In genomic region chr1:61953076-61953789, GRCh38 we compare ENCODE assay signal across 18 cellular contexts.
DNase-seq lines count a peak whose midpoint lies in the region; ATAC-seq and TF ChIP-seq lines count a peak whose summit lies in the region.
"Had no signal": no experiment of that assay in that cellular context is flagged by ENCODE, and none has a peak within 500 bp of the region (broad histone marks: within the 10 kb centered on the region; RNA-seq: fewer than 3 reads in every experiment).

No MANE protein-coding gene starts in this region.

- POLR2A ChIA-PET in WTC11 (lab: Charles Lee) = interaction anchor here (0.5 kb wide), 1 partner anchor 1892 kb away, joined by 3 read pairs; no protein-coding TSS in a partner anchor
- POLR2A ChIA-PET in naive thymus-derived CD4-positive, alpha-beta T cell (lab: Charles Lee) = no interaction called here

- H3K4me3 Mint-ChIP-seq in WTC11 = no peak overlapping the region
- no peak overlapping the region for H3K4me3 Mint-ChIP-seq in naive thymus-derived CD4-positive, alpha-beta T cell
- H3K4me3 Mint-ChIP-seq: CD14-positive monocyte had no signal

- H3K27ac ChIP-seq in left ventricle myocardium inferior (replicated peaks) = peak overlapping the region; percentile 87
- H3K27ac ChIP-seq in naive thymus-derived CD4-positive, alpha-beta T cell (ENCODE audit: low read depth, low read length) = no peak overlapping the region
- H3K27ac ChIP-seq: PC-9 had no signal

- H3K27me3 ChIP-seq in left ventricle myocardium inferior (ENCODE audit: low read depth) = no peaks in the 10 kb centered on the region
- no peaks in the 10 kb centered on the region for H3K27me3 ChIP-seq in naive thymus-derived CD4-positive, alpha-beta T cell (ENCODE audit: control insufficient read depth in 2 of 2, insufficient read depth in 2 of 2, low read length in 2 of 2)

- H3K27ac Mint-ChIP-seq in WTC11 = peak overlapping the region; percentile 75
- H3K27ac Mint-ChIP-seq in naive thymus-derived CD4-positive, alpha-beta T cell = no peak overlapping the region
- H3K27ac Mint-ChIP-seq: CD14-positive monocyte had no signal

- H3K4me1 ChIP-seq in left ventricle myocardium inferior = peaks cover 19% of the 10 kb centered on the region
- no peaks in the 10 kb centered on the region for H3K4me1 ChIP-seq in naive thymus-derived CD4-positive, alpha-beta T cell (ENCODE audit: control insufficient read depth in 2 of 2, insufficient read depth in 2 of 2, low read length in 2 of 2)

- H3K36me3 Mint-ChIP-seq in WTC11 = no peaks in the 10 kb centered on the region
- peaks cover 0 to 17% (median 5%) of the 10 kb centered on the region in 5 donors for H3K36me3 Mint-ChIP-seq in naive thymus-derived CD4-positive, alpha-beta T cell
- H3K36me3 Mint-ChIP-seq: CD14-positive monocyte had no signal

- H3K4me1 Mint-ChIP-seq in WTC11 = peaks cover 60% of the 10 kb centered on the region
- H3K4me1 Mint-ChIP-seq in naive thymus-derived CD4-positive, alpha-beta T cell = peaks cover 0 to 4% (median 0%) of the 10 kb centered on the region in 7 donors
- H3K4me1 Mint-ChIP-seq: CD14-positive monocyte had no signal

- H3K4me3 ChIP-seq in left ventricle myocardium inferior = peak overlapping the region; percentile 60
- H3K4me3 ChIP-seq in naive thymus-derived CD4-positive, alpha-beta T cell (ENCODE audit: low read length) = no peak overlapping the region
- H3K4me3 ChIP-seq: PC-9 had no signal

- DNase-seq in left ventricle myocardium inferior (no peak), Right ventricle myocardium superior (no peak), WTC11 (ENCODE audit: low spot score) (no peak), foreskin melanocyte (peak; percentile 26), GM10266 (ENCODE audit: extremely low spot score) (no peak)
- DNase-seq in naive thymus-derived CD4-positive, alpha-beta T cell = no peak
- DNase-seq: COR-L47, KBM-7, NCI-H1092 treated with DMSO at 0.1 percent for 48 hours, NCI-H1694, NCI-H2107, NCI-H345, NCI-H748 treated with DMSO at 0.1 percent for 48 hours, PC-9 had no signal

- H3K36me3 ChIP-seq in left ventricle myocardium inferior = no peaks in the 10 kb centered on the region
- no peaks in the 10 kb centered on the region for H3K36me3 ChIP-seq in naive thymus-derived CD4-positive, alpha-beta T cell (ENCODE audit: control insufficient read depth in 2 of 3, insufficient read depth in 3 of 3, low read length in 3 of 3)

- CTCF ChIA-PET in WTC11 (lab: Charles Lee) = no interaction called here
- CTCF ChIA-PET in naive thymus-derived CD4-positive, alpha-beta T cell (lab: Charles Lee) = no interaction called here

- no peaks in the 10 kb centered on the region for H3K9me3 Mint-ChIP-seq in WTC11
- peaks cover 0 to 1% (median 0%) of the 10 kb centered on the region in 11 donors for H3K9me3 Mint-ChIP-seq in naive thymus-derived CD4-positive, alpha-beta T cell

- TF ChIP-seq CTCF in left ventricle myocardium inferior (IDR thresholded peaks at IDR 0.05; ENCODE audit: borderline replicate concordance) = no peak
- no peak for TF ChIP-seq CTCF in WTC11 (IDR thresholded peaks at IDR 0.05)
- no peak for TF ChIP-seq CTCF in GM10266 (IDR thresholded peaks at IDR 0.05; ENCODE audit: control insufficient read depth, insufficient read depth, low read depth, missing control alignments)

- peaks cover 4% of the 10 kb centered on the region for H3K9me3 ChIP-seq in left ventricle myocardium inferior (replicated peaks)
- H3K9me3 ChIP-seq in naive thymus-derived CD4-positive, alpha-beta T cell (ENCODE audit: control insufficient read depth in 2 of 3, low read length in 3 of 3) = no peaks in the 10 kb centered on the region

- intact Hi-C loops in left ventricle myocardium inferior (cut with micrococcal nuclease) (loop anchor here (10.0 kb wide), 1 partner anchor 112 kb away; no protein-coding TSS in a partner anchor), Right ventricle myocardium superior (cut with DNase I) (loop anchor here (2.0 kb wide), 1 partner anchor 118 kb away; no protein-coding TSS in a partner anchor)
- intact Hi-C loops in naive thymus-derived CD4-positive, alpha-beta T cell (cut with micrococcal nuclease) = no loop called here

- H3K27me3 Mint-ChIP-seq in WTC11 (ENCODE audit: low read depth) = no peaks in the 10 kb centered on the region
- H3K27me3 Mint-ChIP-seq in naive thymus-derived CD4-positive, alpha-beta T cell = no peaks in the 10 kb centered on the region

- no peak for ATAC-seq in Right ventricle myocardium superior (ENCODE audit: poor library complexity)
- no peak for ATAC-seq in WTC11
- ATAC-seq in GM18867 (IDR thresholded peaks at IDR 0.05; ENCODE audit: unreplicated experiment) = no peak
- ATAC-seq in GM21381 (IDR thresholded peaks at IDR 0.05; ENCODE audit: unreplicated experiment) = no peak
- no peak for ATAC-seq in naive thymus-derived CD4-positive, alpha-beta T cell
- ATAC-seq: HCT116 had no signal

TF ChIP-seq in WTC11, 78 proteins besides CTCF, POLR2A, EP300 and RAD21 (continues in another document):
- TF ChIP-seq GABPB1 (CRISPR knock-in tag; IDR thresholded peaks at IDR 0.05) (no peak), USF2 (CRISPR knock-in tag; IDR thresholded peaks at IDR 0.05) (no peak), GRHL2 (CRISPR knock-in tag; IDR thresholded peaks at IDR 0.05; ENCODE audit: insufficient replicate concordance, severe bottlenecking) (no peak), ATF3 (CRISPR knock-in tag; conservative IDR thresholded peaks at IDR 0.05) (no peak), IRF2 (CRISPR knock-in tag; IDR thresholded peaks at IDR 0.05; ENCODE audit: borderline replicate concordance, low read depth) (no peak), CREB1 (CRISPR knock-in tag; IDR thresholded peaks at IDR 0.05) (no peak), RORB (CRISPR knock-in tag; IDR thresholded peaks at IDR 0.05) (no peak), ZNF532 (CRISPR knock-in tag; IDR thresholded peaks at IDR 0.05; ENCODE audit: borderline replicate concordance) (no peak), FOXP4 (CRISPR knock-in tag; IDR thresholded peaks at IDR 0.05) (no peak), E2F5 (CRISPR knock-in tag; IDR thresholded peaks at IDR 0.05) (no peak)

Comparison
In these comparisons a context has a peak if more than half of its experiments do, and no peak if none do; other contexts are left out.
1. intact Hi-C loops: an anchor here in left ventricle myocardium inferior (10.0 kb wide) and Right ventricle myocardium superior (2.0 kb wide); none called in naive thymus-derived CD4-positive, alpha-beta T cell.